8 cellular contexts compared by ENCODE assay signal in the genomic region with DNA sequence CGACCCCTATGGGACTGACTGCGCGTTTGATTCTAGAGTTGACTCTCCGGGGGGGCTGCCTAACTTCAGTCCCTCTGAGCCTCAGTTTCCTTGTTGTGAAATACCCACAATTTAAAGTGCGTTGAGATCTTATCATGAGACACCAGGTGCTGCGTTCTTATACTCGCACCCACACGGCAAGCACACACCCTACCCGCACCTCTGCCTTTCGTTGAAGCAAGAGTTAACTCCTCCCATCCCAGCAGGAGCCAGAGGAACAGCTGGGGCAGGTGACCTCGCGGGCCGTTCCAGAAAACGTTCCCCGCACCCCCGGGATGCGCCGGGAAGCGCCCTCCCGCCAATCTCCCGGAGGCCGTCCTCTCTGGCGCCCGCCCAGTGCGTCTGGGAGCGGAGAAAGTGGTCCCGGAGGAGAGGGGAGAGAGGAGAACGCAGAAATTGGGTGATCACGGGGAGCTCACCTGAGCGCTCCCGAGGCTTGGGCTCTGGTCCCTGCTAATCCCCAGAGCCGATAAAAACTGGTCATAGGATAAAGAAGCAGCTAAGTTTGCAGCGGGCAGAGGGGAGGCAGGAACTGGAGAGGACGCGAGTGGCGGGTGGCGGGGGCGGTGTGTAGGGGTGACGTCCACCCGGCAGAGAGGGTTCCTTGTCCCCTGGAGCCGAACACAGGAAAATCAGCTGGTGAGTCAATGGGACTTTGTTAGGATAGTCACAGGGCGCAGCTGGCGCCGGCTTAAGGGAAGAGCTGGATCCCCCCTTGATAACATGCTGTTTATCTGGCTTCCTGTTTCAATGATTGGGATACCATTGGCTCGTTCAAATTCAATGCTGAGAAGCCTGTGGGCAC. TPM values are rescaled to one million over a fixed set of nuclear protein-coding genes. Genes with fewer than 3 reads are reported as not detected.
DNase-seq lines count a peak whose midpoint lies in the region; ATAC-seq and TF ChIP-seq lines count a peak whose summit lies in the region.

No MANE protein-coding gene starts in this region.

- H3K9me3 Mint-ChIP-seq in activated CD4-positive, alpha-beta memory T cell treated with anti-CD3 and anti-CD28 coated beads, Interleukin-2, amount 10 ng/mL, durations not matched to agents 7 days and 5 days, result no peaks in the 10 kb centered on the region
- no peaks in the 10 kb centered on the region for H3K9me3 Mint-ChIP-seq in neural crest cell

- TF ChIP-seq CTCF in neural crest cell (conservative IDR thresholded peaks at IDR 0.05), result no peak

- H3K36me3 Mint-ChIP-seq in activated CD4-positive, alpha-beta memory T cell treated with anti-CD3 and anti-CD28 coated beads, Interleukin-2, amount 10 ng/mL, durations not matched to agents 7 days and 5 days (ENCODE audit: low read depth), result no peaks in the 10 kb centered on the region
- H3K36me3 Mint-ChIP-seq in neural crest cell (ENCODE audit: low read depth), result no peaks in the 10 kb centered on the region

- H3K27ac Mint-ChIP-seq in activated CD4-positive, alpha-beta memory T cell treated with anti-CD3 and anti-CD28 coated beads, Interleukin-2, amount 10 ng/mL, durations not matched to agents 7 days and 5 days, result no peak overlapping the region
- no peak overlapping the region for H3K27ac Mint-ChIP-seq in neural crest cell (ENCODE audit: unreplicated experiment)

- H3K4me1 Mint-ChIP-seq in activated CD4-positive, alpha-beta memory T cell treated with anti-CD3 and anti-CD28 coated beads, Interleukin-2, amount 10 ng/mL, durations not matched to agents 7 days and 5 days, result peaks cover 17% of the 10 kb centered on the region
- H3K4me1 Mint-ChIP-seq in neural crest cell, result peaks cover 26% of the 10 kb centered on the region

- peaks cover 73% of the 10 kb centered on the region for H3K27me3 Mint-ChIP-seq in activated CD4-positive, alpha-beta memory T cell treated with anti-CD3 and anti-CD28 coated beads, Interleukin-2, amount 10 ng/mL, durations not matched to agents 7 days and 5 days
- H3K27me3 Mint-ChIP-seq in neural crest cell (ENCODE audit: low read depth), result peaks cover 92% of the 10 kb centered on the region

- POLR2A ChIA-PET in activated CD4-positive, alpha-beta memory T cell treated with anti-CD3 and anti-CD28 coated beads, Interleukin-2, amount 10 ng/mL, durations not matched to agents 7 days and 5 days (lab: Charles Lee), result no interaction called here

- no peak for ATAC-seq in HG02763 (IDR thresholded peaks at IDR 0.05; ENCODE audit: unreplicated experiment)
- no peak for ATAC-seq in GM18870 (IDR thresholded peaks at IDR 0.05; ENCODE audit: unreplicated experiment)
- ATAC-seq in GM21786 (IDR thresholded peaks at IDR 0.05; ENCODE audit: unreplicated experiment), result no peak

- CTCF ChIA-PET in activated CD4-positive, alpha-beta memory T cell treated with anti-CD3 and anti-CD28 coated beads, Interleukin-2, amount 10 ng/mL, durations not matched to agents 7 days and 5 days (lab: Charles Lee), result interaction anchor here (1.0 to 2.0 kb wide), 3 partner anchors 15 to 91 kb away, joined by 3 to 6 read pairs (median 4); no protein-coding TSS in a partner anchor

- DNase-seq in DMS 273 treated with DMSO at 0.1 percent for 48 hours (lab: John Stamatoyannopoulos, UW) (peak; percentile 26), NCI-H1694 treated with DMSO at 0.1 percent for 48 hours (lab: John Stamatoyannopoulos, UW) (peak; percentile 38), globus pallidus (ENCODE audit: low spot score) (peak; percentile 93), neural crest cell (ENCODE audit: low read depth, low spot score) (peak; percentile 32)
- no peak for DNase-seq in activated CD4-positive, alpha-beta memory T cell treated with anti-CD3 and anti-CD28 coated beads, Interleukin-2, amount 10 ng/mL, durations not matched to agents 7 days and 5 days

- H3K4me3 Mint-ChIP-seq in activated CD4-positive, alpha-beta memory T cell treated with anti-CD3 and anti-CD28 coated beads, Interleukin-2, amount 10 ng/mL, durations not matched to agents 7 days and 5 days, result peak overlapping the region; percentile 33
- H3K4me3 Mint-ChIP-seq in neural crest cell, result peak overlapping the region; percentile 89

RNA-seq across cellular contexts. Expression of a gene that starts 0.9 kb away (rescaled TPM):
- total RNA-seq in activated CD4-positive, alpha-beta memory T cell treated with anti-CD3 and anti-CD28 coated beads, Interleukin-2, amount 10 ng/mL, durations not matched to agents 7 days and 5 days, result 1 to 10 TPM; 2.8 to 3.0 TPM
- 44.1 and 47.3 TPM in 2 replicates for total RNA-seq in neural crest cell

RNA-seq across cellular contexts. Expression of a gene that starts 32.9 kb away (rescaled TPM):
- total RNA-seq in activated CD4-positive, alpha-beta memory T cell treated with anti-CD3 and anti-CD28 coated beads, Interleukin-2, amount 10 ng/mL, durations not matched to agents 7 days and 5 days, result 10 to 100 TPM; 77.1 to 77.8 TPM
- total RNA-seq in neural crest cell, result 0.41 and 1.5 TPM in 2 replicates

Comparison
In these comparisons a context has a peak if more than half of its experiments do, and no peak if none do; other contexts are left out.
1. RNA of a gene that starts 0.9 kb away (total RNA-seq): 44.1 to 47.3 TPM in neural crest cell; 2.8 to 3.0 TPM in activated CD4-positive, alpha-beta memory T cell treated with anti-CD3 and anti-CD28 coated beads, Interleukin-2, amount 10 ng/mL, durations not matched to agents 7 days and 5 days; every median in the first group is over 10 times any median in the second.
2. RNA of a gene that starts 32.9 kb away (total RNA-seq): 77.1 to 77.8 TPM in activated CD4-positive, alpha-beta memory T cell treated with anti-CD3 and anti-CD28 coated beads, Interleukin-2, amount 10 ng/mL, durations not matched to agents 7 days and 5 days; 0.41 to 1.5 TPM in neural crest cell; every median in the first group is over 10 times any median in the second.